27 cellular contexts compared by ENCODE assay signal in the genomic region with DNA sequence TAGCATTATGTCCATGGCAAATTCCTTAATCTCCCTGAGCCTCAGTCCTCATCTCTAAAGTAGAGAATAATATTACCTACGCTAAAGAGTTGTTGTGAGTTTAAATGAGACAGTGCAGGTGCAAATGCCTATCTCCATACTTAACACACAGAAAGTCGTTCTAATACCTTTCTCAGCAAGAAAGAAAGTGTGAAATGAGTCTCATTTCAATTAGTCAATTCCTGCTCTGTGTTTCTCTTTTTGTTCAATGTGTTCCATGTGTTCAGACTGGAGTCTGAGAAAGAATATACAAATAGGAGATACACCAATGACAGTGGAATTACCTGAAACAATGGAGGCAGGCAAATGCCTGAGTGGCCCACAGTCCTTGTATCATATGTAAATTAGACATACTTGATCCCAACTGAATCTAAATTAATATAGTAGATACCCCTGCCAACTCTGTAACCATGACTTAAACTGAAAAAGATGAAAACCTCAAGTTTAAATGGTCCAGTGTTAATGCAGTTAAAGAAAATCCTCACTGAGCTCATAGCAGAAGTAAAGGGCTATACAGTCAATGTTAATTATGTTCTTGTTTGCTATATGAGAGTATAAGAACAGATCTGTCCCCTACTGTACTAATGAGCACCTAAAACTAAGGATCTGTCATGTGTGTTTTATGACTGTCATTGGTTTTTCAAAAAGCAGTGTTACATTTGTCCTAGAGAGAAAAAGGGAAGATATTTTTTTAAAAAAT.
"Had no signal": no experiment of that assay in that cellular context is flagged by ENCODE, and none has a peak within 500 bp of the region (broad histone marks: within the 10 kb centered on the region; RNA-seq: fewer than 3 reads in every experiment).

No MANE protein-coding gene starts in this region.

- FAIRE-seq: TTC549 had no signal

- H3K9ac ChIP-seq: neural progenitor cell had no signal

- H3K4me3 Mint-ChIP-seq: activated CD8-positive, alpha-beta memory T cell treated with anti-CD3 and anti-CD28 coated beads, Interleukin-2, amount 10 ng/mL, durations not matched to agents 7 days and 5 days; activated CD8-positive, alpha-beta T cell treated with anti-CD3 and anti-CD28 coated beads, Interleukin-2, amount 10 ng/mL, durations not matched to agents 7 days and 5 days; activated naive CD4-positive, alpha-beta T cell treated with anti-CD3 and anti-CD28 coated beads, Interleukin-2, amount 10 ng/mL, durations not matched to agents 7 days and 5 days; activated naive CD8-positive, alpha-beta T cell treated with anti-CD3 and anti-CD28 coated beads, Interleukin-2, amount 10 ng/mL, durations not matched to agents 7 days and 5 days; effector memory CD8-positive, alpha-beta T cell; natural killer cell; neural progenitor cell had no signal

- H2AFZ ChIP-seq: hepatocyte, neural progenitor cell had no signal

- H3K36me3 ChIP-seq: ascending aorta, gastrocnemius medialis, left ventricle myocardium inferior, neural progenitor cell, spleen, tibial nerve had no signal

- H3K4me1 ChIP-seq: ascending aorta, gastrocnemius medialis, left ventricle myocardium inferior, spleen, tibial nerve had no signal

- DNase-seq: activated CD4-positive, alpha-beta T cell treated with anti-CD3 and anti-CD28 coated beads, Interleukin-2, amount 50 U/mL, for 1 hour; activated CD4-positive, CD25-positive, alpha-beta regulatory T cell treated with anti-CD3 and anti-CD28 coated beads, Interleukin-2, amount 50 U/mL, for 72 hours; activated CD8-positive, alpha-beta memory T cell treated with anti-CD3 and anti-CD28 coated beads, Interleukin-2, amount 10 ng/mL, durations not matched to agents 7 days and 5 days; activated CD8-positive, alpha-beta T cell treated with anti-CD3 and anti-CD28 coated beads, Interleukin-2, amount 10 ng/mL, durations not matched to agents 7 days and 5 days; activated effector memory CD4-positive, alpha-beta T cell treated with anti-CD3 and anti-CD28 coated beads, Interleukin-2, amount 50 U/mL, for 16 hours; activated naive CD4-positive, alpha-beta T cell treated with anti-CD3 and anti-CD28 coated beads, Interleukin-2, amount 10 ng/mL, durations not matched to agents 7 days and 5 days; activated naive CD8-positive, alpha-beta T cell treated with anti-CD3 and anti-CD28 coated beads, Interleukin-2, amount 10 ng/mL, durations not matched to agents 7 days and 5 days; caudate nucleus; cortex of kidney; effector memory CD8-positive, alpha-beta T cell; erythroblast; gastrocnemius medialis; islet precursor cell; left ventricle myocardium inferior; mesendoderm; natural killer cell; posterior cingulate gyrus; right cardiac atrium; spleen; stimulated activated naive CD4-positive, alpha-beta T cell treated with Interleukin-2 at 50 U/mL for 16 hours; T-helper 9 cell had no signal

- H3K27me3 ChIP-seq: ascending aorta, gastrocnemius medialis, hepatocyte, neural progenitor cell had no signal

- H3K27me3 Mint-ChIP-seq: activated CD8-positive, alpha-beta memory T cell treated with anti-CD3 and anti-CD28 coated beads, Interleukin-2, amount 10 ng/mL, durations not matched to agents 7 days and 5 days; activated naive CD4-positive, alpha-beta T cell treated with anti-CD3 and anti-CD28 coated beads, Interleukin-2, amount 10 ng/mL, durations not matched to agents 7 days and 5 days; activated naive CD8-positive, alpha-beta T cell treated with anti-CD3 and anti-CD28 coated beads, Interleukin-2, amount 10 ng/mL, durations not matched to agents 7 days and 5 days had no signal

- H3K27ac ChIP-seq: ascending aorta, gastrocnemius medialis, hepatocyte, left ventricle myocardium inferior, neural progenitor cell, spleen, tibial nerve had no signal

- H3K4me2 ChIP-seq: hepatocyte, neural progenitor cell had no signal

- H3K4me3 ChIP-seq: ascending aorta, gastrocnemius medialis, hepatocyte, left ventricle myocardium inferior, lung, neural progenitor cell, spleen, tibial nerve had no signal

- H3K9me3 Mint-ChIP-seq: activated naive CD8-positive, alpha-beta T cell treated with anti-CD3 and anti-CD28 coated beads, Interleukin-2, amount 10 ng/mL, durations not matched to agents 7 days and 5 days; effector memory CD8-positive, alpha-beta T cell; natural killer cell had no signal

- H3K9me3 ChIP-seq: ascending aorta, gastrocnemius medialis, tibial nerve had no signal

- ATAC-seq: activated CD8-positive, alpha-beta memory T cell treated with anti-CD3 and anti-CD28 coated beads, Interleukin-2, amount 10 ng/mL, durations not matched to agents 7 days and 5 days; activated CD8-positive, alpha-beta T cell treated with anti-CD3 and anti-CD28 coated beads, Interleukin-2, amount 10 ng/mL, durations not matched to agents 7 days and 5 days; effector memory CD8-positive, alpha-beta T cell; gastrocnemius medialis; natural killer cell; right cardiac atrium had no signal

- H3K27ac Mint-ChIP-seq: activated CD8-positive, alpha-beta memory T cell treated with anti-CD3 and anti-CD28 coated beads, Interleukin-2, amount 10 ng/mL, durations not matched to agents 7 days and 5 days; activated CD8-positive, alpha-beta T cell treated with anti-CD3 and anti-CD28 coated beads, Interleukin-2, amount 10 ng/mL, durations not matched to agents 7 days and 5 days; activated naive CD4-positive, alpha-beta T cell treated with anti-CD3 and anti-CD28 coated beads, Interleukin-2, amount 10 ng/mL, durations not matched to agents 7 days and 5 days; activated naive CD8-positive, alpha-beta T cell treated with anti-CD3 and anti-CD28 coated beads, Interleukin-2, amount 10 ng/mL, durations not matched to agents 7 days and 5 days; effector memory CD8-positive, alpha-beta T cell; natural killer cell; neural progenitor cell had no signal

- H3K79me2 ChIP-seq: hepatocyte had no signal

- H3K4me1 Mint-ChIP-seq: activated CD8-positive, alpha-beta memory T cell treated with anti-CD3 and anti-CD28 coated beads, Interleukin-2, amount 10 ng/mL, durations not matched to agents 7 days and 5 days; activated naive CD8-positive, alpha-beta T cell treated with anti-CD3 and anti-CD28 coated beads, Interleukin-2, amount 10 ng/mL, durations not matched to agents 7 days and 5 days had no signal

- H3K36me3 Mint-ChIP-seq: activated CD8-positive, alpha-beta memory T cell treated with anti-CD3 and anti-CD28 coated beads, Interleukin-2, amount 10 ng/mL, durations not matched to agents 7 days and 5 days; activated naive CD4-positive, alpha-beta T cell treated with anti-CD3 and anti-CD28 coated beads, Interleukin-2, amount 10 ng/mL, durations not matched to agents 7 days and 5 days; activated naive CD8-positive, alpha-beta T cell treated with anti-CD3 and anti-CD28 coated beads, Interleukin-2, amount 10 ng/mL, durations not matched to agents 7 days and 5 days; natural killer cell; neural progenitor cell had no signal
